In genomic region chr10:86411852-86412550, GRCh38 we compare ENCODE assay signal across 10 cellular contexts. TPM values are rescaled to one million over a fixed set of nuclear protein-coding genes. Genes with fewer than 3 reads are reported as not detected.
DNase-seq lines count a peak whose midpoint lies in the region; ATAC-seq and TF ChIP-seq lines count a peak whose summit lies in the region.
"Had no signal": no experiment of that assay in that cellular context is flagged by ENCODE, and none has a peak within 500 bp of the region (broad histone marks: within the 10 kb centered on the region; RNA-seq: fewer than 3 reads in every experiment).

No MANE protein-coding gene starts in this region.

- intact Hi-C loops in activated T-helper 1 cell treated with anti-CD3 and anti-CD28 coated beads, Interleukin-12 subunit alpha, Interleukin-12 subunit beta, Interleukin-2, Interleukin-4 antibody, amounts not matched to agents 30 ng/mL and 10 ng/mL and 1 ng/mL, durations not matched to agents 14 hours and 24 hours and 36 hours (cut with micrococcal nuclease), result no loop called here

- TF ChIP-seq CTCF in tibial nerve (IDR thresholded peaks at IDR 0.05), result no peak

- no peaks in the 10 kb centered on the region for H3K36me3 ChIP-seq in BLaER1
- no peaks in the 10 kb centered on the region for H3K36me3 ChIP-seq in muscle layer of duodenum (ENCODE audit: control insufficient read depth in 1 of 2, insufficient read depth in 2 of 2, low read length in 2 of 2)
- H3K36me3 ChIP-seq in tibial nerve, result no peaks in the 10 kb centered on the region

- H3K27ac ChIP-seq in BLaER1 (peak overlapping the region; percentile 95), muscle layer of duodenum (ENCODE audit: low read length) (peak overlapping the region; percentile 74), tibial nerve (no peak overlapping the region)

- H3K27me3 ChIP-seq in BLaER1 (no peaks in the 10 kb centered on the region), muscle layer of duodenum (ENCODE audit: low read depth, low read length) (no peaks in the 10 kb centered on the region), tibial nerve (no peaks in the 10 kb centered on the region)

- peaks cover 6% of the 10 kb centered on the region for H3K36me3 Mint-ChIP-seq in activated T-helper 1 cell treated with anti-CD3 and anti-CD28 coated beads, Interleukin-12 subunit alpha, Interleukin-12 subunit beta, Interleukin-2, Interleukin-4 antibody, amounts not matched to agents 30 ng/mL and 10 ng/mL and 1 ng/mL, durations not matched to agents 14 hours and 24 hours and 36 hours (ENCODE audit: low read depth)

- H3K27me3 Mint-ChIP-seq in activated T-helper 1 cell treated with anti-CD3 and anti-CD28 coated beads, Interleukin-12 subunit alpha, Interleukin-12 subunit beta, Interleukin-2, Interleukin-4 antibody, amounts not matched to agents 30 ng/mL and 10 ng/mL and 1 ng/mL, durations not matched to agents 14 hours and 24 hours and 36 hours (ENCODE audit: insufficient read depth), result peaks cover 7% of the 10 kb centered on the region

- H3K9ac ChIP-seq in BLaER1, result peak overlapping the region; percentile 81

- TF ChIP-seq POLR2A in tibial nerve (IDR thresholded peaks at IDR 0.05), result no peak

- peaks cover 7% of the 10 kb centered on the region for H3K9me3 Mint-ChIP-seq in activated T-helper 1 cell treated with anti-CD3 and anti-CD28 coated beads, Interleukin-12 subunit alpha, Interleukin-12 subunit beta, Interleukin-2, Interleukin-4 antibody, amounts not matched to agents 30 ng/mL and 10 ng/mL and 1 ng/mL, durations not matched to agents 14 hours and 24 hours and 36 hours

- peaks cover 36% of the 10 kb centered on the region for H3K4me1 Mint-ChIP-seq in activated T-helper 1 cell treated with anti-CD3 and anti-CD28 coated beads, Interleukin-12 subunit alpha, Interleukin-12 subunit beta, Interleukin-2, Interleukin-4 antibody, amounts not matched to agents 30 ng/mL and 10 ng/mL and 1 ng/mL, durations not matched to agents 14 hours and 24 hours and 36 hours (ENCODE audit: low read depth)

- ATAC-seq in GM21526 (IDR thresholded peaks at IDR 0.05; ENCODE audit: low FRiP score, unreplicated experiment), result peak; percentile 8

- no peak for DNase-seq in activated T-helper 1 cell treated with anti-CD3 and anti-CD28 coated beads, Interleukin-12 subunit alpha, Interleukin-12 subunit beta, Interleukin-2, Interleukin-4 antibody, amounts not matched to agents 30 ng/mL and 10 ng/mL and 1 ng/mL, durations not matched to agents 14 hours and 24 hours and 36 hours (ENCODE audit: low spot score)
- DNase-seq in nucleus accumbens (lab: John Stamatoyannopoulos, UW) (no peak), tibial nerve (ENCODE audit: low spot score in 2 of 2) (no peak), Kasumi-1 (lab: John Stamatoyannopoulos, UW) (no peak), OCI-M1 (lab: John Stamatoyannopoulos, UW) (no peak)
- DNase-seq: NK-92 treated with Interleukin-12 subunit alpha and Interleukin-12 subunit beta, amount 100 ng/mL, for 24 hours had no signal

- peak overlapping the region; percentile 88 for H3K27ac Mint-ChIP-seq in activated T-helper 1 cell treated with anti-CD3 and anti-CD28 coated beads, Interleukin-12 subunit alpha, Interleukin-12 subunit beta, Interleukin-2, Interleukin-4 antibody, amounts not matched to agents 30 ng/mL and 10 ng/mL and 1 ng/mL, durations not matched to agents 14 hours and 24 hours and 36 hours

- H3K4me1 ChIP-seq in BLaER1 (peaks cover 77% of the 10 kb centered on the region), muscle layer of duodenum (ENCODE audit: control insufficient read depth in 1 of 2, insufficient read depth in 2 of 2, low read length in 2 of 2) (peaks cover 10 to 16% of the 10 kb centered on the region in 2 donors), tibial nerve (peaks cover 0 to 12% (median 5%) of the 10 kb centered on the region in 4 donors)

- no peak for TF ChIP-seq EP300 in tibial nerve (IDR thresholded peaks at IDR 0.05)

- H3K9me3 ChIP-seq in BLaER1 (peaks cover 3% of the 10 kb centered on the region; the same call in 1 of the 2 replicates), muscle layer of duodenum (ENCODE audit: control insufficient read depth in 1 of 2, low read length in 2 of 2) (no peaks in the 10 kb centered on the region), tibial nerve (peaks cover 0 to 4% (median 0%) of the 10 kb centered on the region in 4 donors)

- WGBS in tibial nerve, 2 donors, result 74 to 88% methylated on average over 6 of the region's 6 CpGs

- peak overlapping the region; percentile 75 for H3K4me2 ChIP-seq in BLaER1

- peak overlapping the region; percentile 68 for H3K4me3 Mint-ChIP-seq in activated T-helper 1 cell treated with anti-CD3 and anti-CD28 coated beads, Interleukin-12 subunit alpha, Interleukin-12 subunit beta, Interleukin-2, Interleukin-4 antibody, amounts not matched to agents 30 ng/mL and 10 ng/mL and 1 ng/mL, durations not matched to agents 14 hours and 24 hours and 36 hours

- H3K4me3 ChIP-seq in BLaER1, result peak overlapping the region; percentile 44; the same call in 1 of the 2 replicates
- H3K4me3 ChIP-seq in muscle layer of duodenum (ENCODE audit: low read depth in 1 of 2, low read length in 2 of 2), result no peak overlapping the region
- no peak overlapping the region for H3K4me3 ChIP-seq in tibial nerve

- no peaks in the 10 kb centered on the region for H4K20me1 ChIP-seq in BLaER1

RNA-seq across cellular contexts. Expression of gene GRID1, which starts 45.4 kb away (rescaled TPM):
- total RNA-seq in activated T-helper 1 cell treated with anti-CD3 and anti-CD28 coated beads, Interleukin-12 subunit alpha, Interleukin-12 subunit beta, Interleukin-2, Interleukin-4 antibody, amounts not matched to agents 30 ng/mL and 10 ng/mL and 1 ng/mL, durations not matched to agents 14 hours and 24 hours and 36 hours, result not detected in 2 replicates
- 10 to 100 TPM in 3 of 4 donors, 1 to 10 TPM in 1; 7.7 to 16.3 (median 10.5) TPM for total RNA-seq in tibial nerve
- total RNA-seq: myocyte had no signal

Comparison
In these comparisons a context has a peak if more than half of its experiments do, and no peak if none do; other contexts are left out.
1. H3K27ac ChIP-seq: peak in BLaER1 (single experiment) and muscle layer of duodenum (single experiment); none in tibial nerve (0 of 4).